Comparison of ENCODE assay signal across 21 cellular contexts in genomic region chr12:117985182-117985581, GRCh38. TPM values are rescaled to one million over a fixed set of nuclear protein-coding genes. Genes with fewer than 3 reads are reported as not detected.
"Had no signal": no experiment of that assay in that cellular context is flagged by ENCODE, and none has a peak within 500 bp of the region (broad histone marks: within the 10 kb centered on the region; RNA-seq: fewer than 3 reads in every experiment).

No MANE protein-coding gene starts in this region.

- H3K4me1 ChIP-seq: left lung, prostate gland, spleen, upper lobe of right lung had no signal

- ATAC-seq: activated naive CD8-positive, alpha-beta T cell treated with anti-CD3 and anti-CD28 coated beads, Interleukin-2, amount 50 U/mL, for 24 hours; activated T-cell treated with anti-CD3 and anti-CD28 coated beads, Interleukin-2, amount 50 U/mL, for 72 hours; left lung; natural killer cell treated with Interleukin-12 subunit alpha and Interleukin-12 subunit beta and Interleukin-15 and Interleukin-18, amount 100 ng/mL, for 72 hours; upper lobe of right lung had no signal

- H3K4me3 ChIP-seq: left lung, ovary, prostate gland, spleen, upper lobe of right lung had no signal

- H3K9me3 ChIP-seq: left lung, ovary, prostate gland, upper lobe of right lung had no signal

- H3K27ac ChIP-seq: left lung, ovary, prostate gland, spleen, upper lobe of right lung had no signal

- DNase-seq: activated CD4-positive, alpha-beta T cell treated with anti-CD3 and anti-CD28 coated beads for 4 hours; activated CD4-positive, alpha-beta T cell treated with anti-CD3 and anti-CD28 coated beads, Interleukin-2, amount 50 U/mL, for 48 hours; activated CD4-positive, CD25-positive, alpha-beta regulatory T cell; activated effector memory CD4-positive, alpha-beta T cell treated with anti-CD3 and anti-CD28 coated beads, Interleukin-2, amount 50 U/mL, for 16 hours; activated naive CD4-positive, alpha-beta T cell treated with anti-CD3 and anti-CD28 coated beads, Interleukin-2, amount 50 U/mL, for 16 hours; activated naive CD8-positive, alpha-beta T cell treated with anti-CD3 and anti-CD28 coated beads, Interleukin-2, amount 50 U/mL, for 24 hours; activated T-cell treated with anti-CD3 and anti-CD28 coated beads, Interleukin-2, amount 50 U/mL, for 72 hours; foreskin fibroblast; immature natural killer cell; kidney glomerular epithelial cell; left lung; midbrain; ovary; spleen; stimulated activated CD4-positive, alpha-beta T cell treated with anti-CD3 and anti-CD28 coated beads, Interleukin-4, amount 100 ng/mL, for 1 hour; stimulated activated naive CD4-positive, alpha-beta T cell treated with Interleukin-2 at 50 U/mL for 16 hours; T-helper 9 cell; upper lobe of right lung had no signal

- H3K36me3 ChIP-seq: left lung, ovary, prostate gland, spleen, upper lobe of right lung had no signal

- H3K27me3 ChIP-seq: ovary, upper lobe of right lung had no signal

RNA-seq across cellular contexts. Expression of gene KSR2, which starts 16.4 kb away (rescaled TPM):
- total RNA-seq: chondrocyte; natural killer cell treated with Interleukin-12 subunit alpha and Interleukin-12 subunit beta and Interleukin-15 and Interleukin-18, amount 100 ng/mL, for 72 hours had no signal
- polyA plus RNA-seq: immature natural killer cell, ovary had no signal
